In the genomic region with DNA sequence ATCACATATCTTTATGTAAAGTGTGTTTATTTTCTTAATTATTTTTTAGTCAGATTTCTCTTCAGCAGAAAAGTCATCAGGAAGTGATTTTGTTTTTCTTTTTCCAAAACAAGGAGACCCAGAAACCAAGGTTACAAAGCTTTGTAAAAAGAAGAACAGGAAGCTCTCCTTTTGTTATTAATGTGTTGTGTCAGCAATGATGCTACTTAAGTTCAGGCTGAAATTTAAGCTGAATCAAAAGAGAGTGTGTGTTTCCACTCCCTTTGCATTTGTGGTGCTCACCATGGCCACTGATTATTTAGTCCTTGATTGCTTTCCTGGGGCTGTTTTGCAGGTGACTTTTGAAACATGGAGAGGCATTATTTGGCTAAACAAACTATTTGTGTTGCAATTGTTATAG, we compare ENCODE assay signal across 8 cellular contexts.
DNase-seq lines count a peak whose midpoint lies in the region; ATAC-seq and TF ChIP-seq lines count a peak whose summit lies in the region.

No MANE protein-coding gene starts in this region.

- H2AFZ ChIP-seq in Loucy (ENCODE audit: low read length): peak overlapping the region; percentile 76

- intact Hi-C loops in activated CD4-positive, alpha-beta T cell treated with anti-CD3 and anti-CD28 coated beads, Interleukin-2, amount 10 ng/mL, durations not matched to agents 24 days and 14 days (cut with micrococcal nuclease): loop anchor here (1.0 to 5.0 kb wide), 9 partner anchors 17 to 512 kb away; a partner anchor contains a TSS
- intact Hi-C loops in colonic mucosa (cut with DNase I) (no loop called here), esophagus muscularis mucosa (cut with DNase I) (no loop called here), MCF 10A (cut with micrococcal nuclease) (no loop called here)

- H3K27me3 ChIP-seq in Loucy (ENCODE audit: insufficient read depth, low read length, poor library complexity, severe bottlenecking) (no peaks in the 10 kb centered on the region), colonic mucosa (no peaks in the 10 kb centered on the region), esophagus muscularis mucosa (no peaks in the 10 kb centered on the region)

- CTCF ChIA-PET in MCF 10A (lab: Yijun Ruan, JAX): interaction anchor here (1.2 kb wide), 1 partner anchor 10 kb away, joined by 3 read pairs; no protein-coding TSS in a partner anchor

- H3K4me3 ChIP-seq in Loucy (ENCODE audit: low read length, poor library complexity, severe bottlenecking) (no peak overlapping the region), colonic mucosa (no peak overlapping the region), esophagus muscularis mucosa (no peak overlapping the region)

- H3K36me3 Mint-ChIP-seq in activated CD4-positive, alpha-beta T cell treated with anti-CD3 and anti-CD28 coated beads, Interleukin-2, amount 10 ng/mL, durations not matched to agents 24 days and 14 days (ENCODE audit: low read depth): peaks cover 4% of the 10 kb centered on the region
- H3K36me3 Mint-ChIP-seq in MCF 10A (ENCODE audit: insufficient read depth, unreplicated experiment): no peaks in the 10 kb centered on the region

- H3K27me3 Mint-ChIP-seq in activated CD4-positive, alpha-beta T cell treated with anti-CD3 and anti-CD28 coated beads, Interleukin-2, amount 10 ng/mL, durations not matched to agents 24 days and 14 days: no peaks in the 10 kb centered on the region
- H3K27me3 Mint-ChIP-seq in MCF 10A (ENCODE audit: insufficient read depth, unreplicated experiment): no peaks in the 10 kb centered on the region

- peaks cover 20% of the 10 kb centered on the region for H3K9me3 Mint-ChIP-seq in activated CD4-positive, alpha-beta T cell treated with anti-CD3 and anti-CD28 coated beads, Interleukin-2, amount 10 ng/mL, durations not matched to agents 24 days and 14 days
- H3K9me3 Mint-ChIP-seq in MCF 10A (ENCODE audit: unreplicated experiment): peaks cover 6% of the 10 kb centered on the region

- peak overlapping the region; percentile 97 for H3K27ac Mint-ChIP-seq in activated CD4-positive, alpha-beta T cell treated with anti-CD3 and anti-CD28 coated beads, Interleukin-2, amount 10 ng/mL, durations not matched to agents 24 days and 14 days
- no peak overlapping the region for H3K27ac Mint-ChIP-seq in MCF 10A (ENCODE audit: low read depth, unreplicated experiment)

- H3K9ac ChIP-seq in Loucy (ENCODE audit: low read depth, low read length, poor library complexity, severe bottlenecking): no peak overlapping the region
- no peak overlapping the region for H3K9ac ChIP-seq in colonic mucosa (ENCODE audit: low read depth in 2 of 2, low read length in 2 of 2)

- BruUV-seq in MCF 10A (replicated peaks; lab: Mats Ljungman, UMichigan): no TSS peak

- no peaks in the 10 kb centered on the region for H3K9me3 ChIP-seq in Loucy (ENCODE audit: insufficient read depth, low read depth, low read length)
- no peaks in the 10 kb centered on the region for H3K9me3 ChIP-seq in colonic mucosa
- H3K9me3 ChIP-seq in esophagus muscularis mucosa: no peaks in the 10 kb centered on the region

- no peaks in the 10 kb centered on the region for H3K79me2 ChIP-seq in Loucy (ENCODE audit: insufficient read depth, low read length)

- no peaks in the 10 kb centered on the region for H3K9me2 ChIP-seq in Loucy (replicated peaks; ENCODE audit: low read depth, low read length)

- peaks cover 34% of the 10 kb centered on the region for H3K4me1 Mint-ChIP-seq in activated CD4-positive, alpha-beta T cell treated with anti-CD3 and anti-CD28 coated beads, Interleukin-2, amount 10 ng/mL, durations not matched to agents 24 days and 14 days
- H3K4me1 Mint-ChIP-seq in MCF 10A (ENCODE audit: insufficient read depth, unreplicated experiment): no peaks in the 10 kb centered on the region

- peak; percentile 75 for DNase-seq in activated CD4-positive, alpha-beta T cell treated with anti-CD3 and anti-CD28 coated beads, Interleukin-2, amount 10 ng/mL, durations not matched to agents 24 days and 14 days
- no peak for DNase-seq in activated CD4-positive, alpha-beta T cell treated with anti-CD3 and anti-CD28 coated beads for 48 hours
- no peak for DNase-seq in colonic mucosa
- no peak for DNase-seq in stimulated activated naive CD8-positive, alpha-beta T cell treated with anti-CD3 and anti-CD28 coated beads, Interleukin-15, Interleukin-2, amounts not matched to agents 100 U/mL and 50 U/mL, for 24 hours
- DNase-seq in NCI-H2107 (lab: John Stamatoyannopoulos, UW): no peak
- DNase-seq in esophagus muscularis mucosa (ENCODE audit: extremely low spot score): no peak
- DNase-seq in MCF 10A (ENCODE audit: unreplicated experiment): no peak

- H3K36me3 ChIP-seq in Loucy (ENCODE audit: insufficient read depth, low read length) (no peaks in the 10 kb centered on the region), colonic mucosa (no peaks in the 10 kb centered on the region), esophagus muscularis mucosa (no peaks in the 10 kb centered on the region)

- peak; percentile 30 for ATAC-seq in stimulated activated naive CD8-positive, alpha-beta T cell treated with anti-CD3 and anti-CD28 coated beads, Interleukin-15, Interleukin-2, amounts not matched to agents 100 U/mL and 50 U/mL, for 24 hours

- TF ChIP-seq EP300 in esophagus muscularis mucosa (IDR thresholded peaks at IDR 0.05): no peak

- H3K4me2 ChIP-seq in Loucy (ENCODE audit: low read depth, low read length, poor library complexity, severe bottlenecking): no peak overlapping the region

- H3K27ac ChIP-seq in colonic mucosa (peak overlapping the region; percentile 50), esophagus muscularis mucosa (replicated peaks in 1 of 4) (peak overlapping the region in 2 of 4 donors; percentile 39 to 56)

- TF ChIP-seq CTCF in Loucy (conservative IDR thresholded peaks at IDR 0.05; ENCODE audit: low read length): no peak
- TF ChIP-seq CTCF in colonic mucosa (IDR thresholded peaks at IDR 0.05): no peak
- no peak for TF ChIP-seq CTCF in esophagus muscularis mucosa (IDR thresholded peaks at IDR 0.05)
- no peak for TF ChIP-seq CTCF in MCF 10A (IDR thresholded peaks at IDR 0.05; ENCODE audit: unreplicated experiment)

- no peaks in the 10 kb centered on the region for H3F3A ChIP-seq in Loucy (ENCODE audit: low read depth)

- H3K4me3 Mint-ChIP-seq in activated CD4-positive, alpha-beta T cell treated with anti-CD3 and anti-CD28 coated beads, Interleukin-2, amount 10 ng/mL, durations not matched to agents 24 days and 14 days: peak overlapping the region; percentile 84
- no peak overlapping the region for H3K4me3 Mint-ChIP-seq in MCF 10A (ENCODE audit: unreplicated experiment)

- no peak for TF ChIP-seq POLR2A in esophagus muscularis mucosa (IDR thresholded peaks at IDR 0.05; ENCODE audit: low read depth)

- H3K4me1 ChIP-seq in Loucy (ENCODE audit: insufficient read depth, low read length, poor library complexity, severe bottlenecking) (peaks cover 22% of the 10 kb centered on the region), colonic mucosa (no peaks in the 10 kb centered on the region), esophagus muscularis mucosa (no peaks in the 10 kb centered on the region)

- POLR2A ChIA-PET in MCF 10A (lab: Yijun Ruan, JAX): interaction anchor here (0.8 kb wide), 1 partner anchor 155 kb away, joined by 3 read pairs; no protein-coding TSS in a partner anchor

- H4K20me1 ChIP-seq in Loucy (ENCODE audit: insufficient read depth, low read length, poor library complexity, severe bottlenecking): no peaks in the 10 kb centered on the region
